ENCODE assay signal across 27 cellular contexts in the genomic region with DNA sequence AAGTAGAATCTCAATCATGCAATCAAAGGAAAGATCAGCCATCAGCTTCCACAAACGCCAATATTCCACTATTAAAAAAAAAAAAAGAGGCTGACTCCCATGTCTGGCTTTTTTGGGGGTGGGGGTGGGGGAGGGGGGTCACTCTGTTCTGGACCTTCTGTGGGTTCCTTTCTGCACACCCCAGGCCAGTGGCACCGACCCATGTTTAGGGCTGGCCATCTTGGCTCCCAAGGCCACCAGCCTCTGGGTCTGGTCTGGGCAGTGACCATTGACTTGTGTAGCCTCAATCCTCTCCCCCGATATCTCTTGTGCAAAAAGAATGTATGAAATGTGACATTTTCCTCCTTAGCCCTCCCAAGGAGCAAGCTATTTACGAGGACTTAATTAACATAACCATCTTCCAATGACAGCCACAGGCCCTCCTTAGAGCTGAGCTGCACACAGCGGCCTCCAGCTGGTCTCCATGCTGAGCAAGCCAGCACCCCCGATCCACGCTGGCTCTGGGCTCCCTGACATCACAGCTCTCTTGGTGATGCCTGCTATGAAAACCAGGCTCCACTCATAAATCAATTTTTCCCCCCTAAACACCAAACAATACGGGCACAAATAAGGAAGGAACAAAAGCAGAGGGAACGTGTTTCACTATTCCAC.
DNase-seq lines count a peak whose midpoint lies in the region; ATAC-seq, FAIRE-seq and TF ChIP-seq lines count a peak whose summit lies in the region.
"Had no signal": no experiment of that assay in that cellular context is flagged by ENCODE, and none has a peak within 500 bp of the region (broad histone marks: within the 10 kb centered on the region; RNA-seq: fewer than 3 reads in every experiment).

No MANE protein-coding gene starts in this region.

- no peak overlapping the region for H3K9ac ChIP-seq in H9 (ENCODE audit: extremely low read depth, insufficient read length, low read length)
- H3K9ac ChIP-seq in K562 (ENCODE audit: insufficient read depth in 1 of 2, low read depth in 2 of 2, low read length in 2 of 2): no peak overlapping the region; a peak in 1 of 4 replicates
- peak overlapping the region in 1 of 2 donors; percentile 40 for H3K9ac ChIP-seq in kidney (ENCODE audit: low read length in 2 of 2)
- H3K9ac ChIP-seq: KMS-11 had no signal

- no peak for TF ChIP-seq EP300 in K562 (IDR thresholded peaks at IDR 0.05; ENCODE audit: low read length)

- intact Hi-C loops in K562 (cut with micrococcal nuclease): loop anchor here (10.0 kb wide), 3 partner anchors 247 to 583 kb away; partner anchors contain the start of gene EEF1AKMT2
- intact Hi-C loops in kidney (cut with DNase I): no loop called here
- intact Hi-C loops in head of caudate nucleus (cut with DNase I): no loop called here

- CTCF ChIA-PET in K562 (lab: Yijun Ruan, JAX; ENCODE audit: low intra/inter-chr PET ratio): no interaction called here
- CTCF ChIA-PET in activated CD8-positive, alpha-beta T cell treated with anti-CD3 and anti-CD28 coated beads, Interleukin-2, amount 10 ng/mL, durations not matched to agents 7 days and 5 days (lab: Charles Lee): no interaction called here

- H3K4me3 Mint-ChIP-seq in H9 (no peak overlapping the region), osteocyte (ENCODE audit: unreplicated experiment) (no peak overlapping the region)
- no peak overlapping the region for H3K4me3 Mint-ChIP-seq in activated CD8-positive, alpha-beta T cell treated with anti-CD3 and anti-CD28 coated beads, Interleukin-2, amount 10 ng/mL, durations not matched to agents 7 days and 5 days
- H3K4me3 Mint-ChIP-seq: activated naive CD8-positive, alpha-beta T cell treated with anti-CD3 and anti-CD28 coated beads, Interleukin-2, amount 10 ng/mL, durations not matched to agents 7 days and 5 days had no signal

- no peak overlapping the region for H3K27ac ChIP-seq in H9 (ENCODE audit: insufficient read length, low read depth, low read length)
- no peak overlapping the region for H3K27ac ChIP-seq in K562 (ENCODE audit: extremely low read depth, low read depth, low read length)
- H3K27ac ChIP-seq in kidney (ENCODE audit: low read depth in 2 of 2, low read length in 2 of 2): no peak overlapping the region
- H3K27ac ChIP-seq: KMS-11, ovary, right atrium auricular region, SJSA1, transverse colon had no signal

- peaks cover 77 to 93% of the 10 kb centered on the region in 2 experiments for H3K4me1 Mint-ChIP-seq in H9
- H3K4me1 Mint-ChIP-seq in osteocyte (ENCODE audit: unreplicated experiment): peaks cover 71% of the 10 kb centered on the region
- no peaks in the 10 kb centered on the region for H3K4me1 Mint-ChIP-seq in activated CD8-positive, alpha-beta T cell treated with anti-CD3 and anti-CD28 coated beads, Interleukin-2, amount 10 ng/mL, durations not matched to agents 7 days and 5 days (ENCODE audit: low read depth)
- H3K4me1 Mint-ChIP-seq: activated naive CD8-positive, alpha-beta T cell treated with anti-CD3 and anti-CD28 coated beads, Interleukin-2, amount 10 ng/mL, durations not matched to agents 7 days and 5 days had no signal

- no peak overlapping the region for H3K18ac ChIP-seq in H9 (ENCODE audit: insufficient read length, low read depth, low read length)

- H3K4me2 ChIP-seq in H9 (ENCODE audit: insufficient read depth, insufficient read length, low read length) (no peak overlapping the region), K562 (ENCODE audit: insufficient read depth, low read length) (no peak overlapping the region)
- H3K4me2 ChIP-seq: KMS-11 had no signal

- FAIRE-seq in K562 (lab: Jason Lieb, UNC): no peak
- FAIRE-seq in kidney (lab: Jason Lieb, UNC): no peak
- FAIRE-seq: TTC549 had no signal

- H3K4me3 ChIP-seq in K562 (no peak overlapping the region), kidney (ENCODE audit: low read length in 2 of 2) (no peak overlapping the region)
- H3K4me3 ChIP-seq: ovary, right atrium auricular region, SJSA1, transverse colon had no signal

- H3K36me3 Mint-ChIP-seq in H9 (ENCODE audit: insufficient read depth in 1 of 3, low read depth in 3 of 3) (peaks cover 14 to 51% (median 44%) of the 10 kb centered on the region in 3 experiments; a peak in 6 of 7 replicates), osteocyte (ENCODE audit: unreplicated experiment) (peaks cover 6% of the 10 kb centered on the region)
- H3K36me3 Mint-ChIP-seq in activated CD8-positive, alpha-beta T cell treated with anti-CD3 and anti-CD28 coated beads, Interleukin-2, amount 10 ng/mL, durations not matched to agents 7 days and 5 days (ENCODE audit: low read depth): no peaks in the 10 kb centered on the region
- H3K36me3 Mint-ChIP-seq: activated naive CD8-positive, alpha-beta T cell treated with anti-CD3 and anti-CD28 coated beads, Interleukin-2, amount 10 ng/mL, durations not matched to agents 7 days and 5 days had no signal

- no peak overlapping the region for H2BK15ac ChIP-seq in H9 (ENCODE audit: low read depth, low read length)

- H2BK120ac ChIP-seq in H9 (ENCODE audit: low read depth, low read length, poor library complexity, severe bottlenecking): no peak overlapping the region

- H3K79me2 ChIP-seq in H9 (ENCODE audit: insufficient read depth, low read length): peaks cover 46% of the 10 kb centered on the region; the same call in 1 of the 2 replicates
- H3K79me2 ChIP-seq in K562 (ENCODE audit: control insufficient read depth, insufficient read depth, low read length): peaks cover 48% of the 10 kb centered on the region

- no CpG with 5 or more reads among the region's 9 CpGs for WGBS in H9 (ENCODE audit: extremely low coverage, insufficient read length, low lambda C conversion rate)
- 79% methylated on average over 5 of the region's 9 CpGs for WGBS in K562 (ENCODE audit: insufficient coverage, low coverage, missing lambda C conversion rate)

- H3K9me3 ChIP-seq in H9 (ENCODE audit: control insufficient read depth, low read depth, low read length) (no peaks in the 10 kb centered on the region), K562 (replicated peaks; ENCODE audit: control insufficient read depth, insufficient read depth, low read depth, low read length) (no peaks in the 10 kb centered on the region), kidney (ENCODE audit: control insufficient read depth in 1 of 2, low read length in 2 of 2) (no peaks in the 10 kb centered on the region)
- H3K9me3 ChIP-seq: ovary, right atrium auricular region, SJSA1, transverse colon had no signal

- no peak for TF ChIP-seq POLR2A in K562 (conservative IDR thresholded peaks at IDR 0.05)

- H4K20me1 ChIP-seq in H9 (ENCODE audit: control insufficient read depth, insufficient read depth, insufficient read length) (peaks cover 2% of the 10 kb centered on the region), K562 (replicated peaks; ENCODE audit: control insufficient read depth, insufficient read depth, low read length) (0 out of 2 replicates have a peak, but pooled peaks cover 4% of the 10 kb centered on the region)

- H2BK20ac ChIP-seq in H9 (ENCODE audit: low read depth, low read length, poor library complexity, severe bottlenecking): no peak overlapping the region

- no peak for TF ChIP-seq CTCF in H9 (conservative IDR thresholded peaks at IDR 0.05)
- TF ChIP-seq CTCF in K562 (IDR thresholded peaks at IDR 0.05 in 2 of 3, conservative IDR thresholded peaks at IDR 0.05 in 1 of 3; ENCODE audit: insufficient read depth in 2 of 3, low read depth in 1 of 3, low read length in 3 of 3): no peak
- no peak for TF ChIP-seq CTCF in kidney (IDR thresholded peaks at IDR 0.05; ENCODE audit: borderline replicate concordance, extremely low read depth, insufficient read depth)
- TF ChIP-seq CTCF in osteocyte (IDR thresholded peaks at IDR 0.05): no peak

- no peak overlapping the region for H4K8ac ChIP-seq in H9 (replicated peaks; ENCODE audit: insufficient read length, low read depth, low read length)

- H3K4me1 ChIP-seq in H9 (ENCODE audit: insufficient read depth, low read length): peaks cover 17% of the 10 kb centered on the region; the same call in 1 of the 2 replicates
- peaks cover 8 to 14% of the 10 kb centered on the region in 2 experiments; a peak in 4 of 5 replicates for H3K4me1 ChIP-seq in K562 (replicated peaks in 1 of 2; ENCODE audit: control insufficient read depth in 2 of 2, insufficient read depth in 2 of 2, low read length in 2 of 2)
- peaks cover 3 to 21% of the 10 kb centered on the region in 2 donors for H3K4me1 ChIP-seq in kidney (ENCODE audit: control insufficient read depth in 1 of 2, insufficient read depth in 1 of 2, low read depth in 1 of 2, low read length in 2 of 2)

- no peak overlapping the region for H4K91ac ChIP-seq in H9 (ENCODE audit: insufficient read length, low read depth, low read length)

- H3K27me3 ChIP-seq in H9 (ENCODE audit: insufficient read depth, low read length): no peaks in the 10 kb centered on the region
- H3K27me3 ChIP-seq in K562 (ENCODE audit: control insufficient read depth in 2 of 2, insufficient read depth in 2 of 2, low read length in 2 of 2): no peaks in the 10 kb centered on the region
- H3K27me3 ChIP-seq: ovary, right atrium auricular region, SJSA1, transverse colon had no signal

- H3K27ac Mint-ChIP-seq in H9 (peak overlapping the region in 2 of 3 experiments; percentile 15 to 63; a peak in 5 of 7 replicates), osteocyte (ENCODE audit: unreplicated experiment) (peak overlapping the region; percentile 52)
- H3K27ac Mint-ChIP-seq in activated CD8-positive, alpha-beta T cell treated with anti-CD3 and anti-CD28 coated beads, Interleukin-2, amount 10 ng/mL, durations not matched to agents 7 days and 5 days: no peak overlapping the region
- H3K27ac Mint-ChIP-seq: activated naive CD8-positive, alpha-beta T cell treated with anti-CD3 and anti-CD28 coated beads, Interleukin-2, amount 10 ng/mL, durations not matched to agents 7 days and 5 days had no signal

- in situ Hi-C loops in K562 (cut with MboI): loop anchor here (10.0 to 25.0 kb wide), 4 partner anchors 127 to 780 kb away; partner anchors contain the start of gene FAM53B

- BruUV-seq in K562 (replicated peaks; lab: Mats Ljungman, UMichigan): no TSS peak

- H2BK12ac ChIP-seq in H9 (ENCODE audit: insufficient read length, low read depth, low read length): no peak overlapping the region

- no peak overlapping the region for H4K5ac ChIP-seq in H9 (ENCODE audit: insufficient read length, low read depth, low read length)

- no peak overlapping the region for H3K23ac ChIP-seq in H9 (ENCODE audit: insufficient read length, low read depth, low read length)

- H3K9me1 ChIP-seq in K562 (ENCODE audit: control insufficient read depth, insufficient read depth, low read length): no peaks in the 10 kb centered on the region

- no peak for ATAC-seq in K562
- no peak for ATAC-seq in HG02852 (IDR thresholded peaks at IDR 0.05; ENCODE audit: unreplicated experiment)
- ATAC-seq in activated CD8-positive, alpha-beta T cell treated with anti-CD3 and anti-CD28 coated beads, Interleukin-2, amount 10 ng/mL, durations not matched to agents 7 days and 5 days: no peak
- no peak for ATAC-seq in HG03097 (IDR thresholded peaks at IDR 0.05; ENCODE audit: low FRiP score, unreplicated experiment)
- ATAC-seq: activated CD4-positive, CD25-positive, alpha-beta regulatory T cell treated with anti-CD3 and anti-CD28 coated beads, Interleukin-2, amount 50 U/mL, for 24 hours; left cardiac atrium had no signal

- no peak overlapping the region for H3T11ph ChIP-seq in H9 (ENCODE audit: low read length)

- H3K9me3 Mint-ChIP-seq in H9: no peaks in the 10 kb centered on the region
- no peaks in the 10 kb centered on the region for H3K9me3 Mint-ChIP-seq in osteocyte (ENCODE audit: unreplicated experiment)
- no peaks in the 10 kb centered on the region for H3K9me3 Mint-ChIP-seq in activated CD8-positive, alpha-beta T cell treated with anti-CD3 and anti-CD28 coated beads, Interleukin-2, amount 10 ng/mL, durations not matched to agents 7 days and 5 days (ENCODE audit: insufficient read depth)
- H3K9me3 Mint-ChIP-seq: activated naive CD8-positive, alpha-beta T cell treated with anti-CD3 and anti-CD28 coated beads, Interleukin-2, amount 10 ng/mL, durations not matched to agents 7 days and 5 days had no signal

- no peak overlapping the region for H2AFZ ChIP-seq in H9 (ENCODE audit: low read length)
- H2AFZ ChIP-seq in K562 (ENCODE audit: low read depth, low read length): no peak overlapping the region

- POLR2A ChIA-PET in K562 (lab: Yijun Ruan, JAX): interaction anchor here (0.5 to 2.6 kb wide), 4 partner anchors 67 to 102 kb away, joined by 3 to 24 read pairs (median 4); no protein-coding TSS in a partner anchor
- POLR2A ChIA-PET in activated CD8-positive, alpha-beta T cell treated with anti-CD3 and anti-CD28 coated beads, Interleukin-2, amount 10 ng/mL, durations not matched to agents 7 days and 5 days (lab: Charles Lee): interaction anchor here (0.6 kb wide), 1 partner anchor 1150 kb away, joined by 3 read pairs; no protein-coding TSS in a partner anchor

- no peaks in the 10 kb centered on the region for H3K23me2 ChIP-seq in H9 (ENCODE audit: insufficient read length, low read depth, low read length, poor library complexity, severe bottlenecking)

- no peak overlapping the region for H3K56ac ChIP-seq in H9 (ENCODE audit: insufficient read length, low read depth, low read length)

- no peak overlapping the region for H2AK5ac ChIP-seq in H9 (ENCODE audit: insufficient read length, low read length)

- H3K14ac ChIP-seq in H9 (ENCODE audit: insufficient read depth, low read length): no peak overlapping the region

- TF ChIP-seq RAD21 in K562 (CRISPR knock-in tag; conservative IDR thresholded peaks at IDR 0.05 in 1 of 2, IDR thresholded peaks at IDR 0.05 in 1 of 2): no peak

- no peak for DNase-seq in H9
- peak in 3 of 4 experiments; percentile 1 to 2 (median 2) for DNase-seq in K562 (ENCODE audit: extremely low read depth in 1 of 4, low spot score in 3 of 4)
- peak; percentile 82 for DNase-seq in kidney
- no peak for DNase-seq in osteocyte (ENCODE audit: extremely low spot score, unreplicated experiment)
- no peak for DNase-seq in activated CD8-positive, alpha-beta T cell treated with anti-CD3 and anti-CD28 coated beads, Interleukin-2, amount 10 ng/mL, durations not matched to agents 7 days and 5 days
- no peak for DNase-seq in head of caudate nucleus
- DNase-seq: ACHN; activated gamma-delta T cell; activated naive CD8-positive, alpha-beta T cell treated with anti-CD3 and anti-CD28 coated beads, Interleukin-2, amount 10 ng/mL, durations not matched to agents 7 days and 5 days; DMS153; effector CD8-positive, alpha-beta T cell; H7; left cardiac atrium; NCI-H1417 treated with DMSO at 0.1 percent for 48 hours; NCI-H2081 treated with DMSO at 0.1 percent for 48 hours; NCI-H345; NCI-H774; T-helper 1 cell; transverse colon had no signal

- peaks cover 6% of the 10 kb centered on the region for H3K79me1 ChIP-seq in H9 (ENCODE audit: insufficient read depth, low read depth, low read length, poor library complexity, severe bottlenecking)

- H3K27me3 Mint-ChIP-seq in H9 (ENCODE audit: low read depth) (no peaks in the 10 kb centered on the region; the same call in 1 of the 2 replicates), osteocyte (ENCODE audit: unreplicated experiment) (no peaks in the 10 kb centered on the region)
- peaks cover 2% of the 10 kb centered on the region for H3K27me3 Mint-ChIP-seq in activated CD8-positive, alpha-beta T cell treated with anti-CD3 and anti-CD28 coated beads, Interleukin-2, amount 10 ng/mL, durations not matched to agents 7 days and 5 days (ENCODE audit: low read depth)

- H3K36me3 ChIP-seq in K562 (ENCODE audit: control insufficient read depth, insufficient read depth, low read length): peaks cover 23% of the 10 kb centered on the region; the same call in 2 of the 3 replicates
- H3K36me3 ChIP-seq in kidney (ENCODE audit: control insufficient read depth in 1 of 2, insufficient read depth in 2 of 2, low read length in 2 of 2): peaks cover 7 to 8% of the 10 kb centered on the region in 2 donors
- H3K36me3 ChIP-seq: ovary, transverse colon had no signal

- no peak overlapping the region for H2BK5ac ChIP-seq in H9 (ENCODE audit: insufficient read length, low read length)

- no peak overlapping the region for H3K4ac ChIP-seq in H9 (ENCODE audit: low read depth, low read length)

Comparison
In these comparisons a context has a peak if more than half of its experiments do, and no peak if none do; other contexts are left out.
1. DNase-seq: peak in K562 (3 of 4) and kidney (single experiment); none in H9 (single experiment), osteocyte (single experiment), activated CD8-positive, alpha-beta T cell treated with anti-CD3 and anti-CD28 coated beads, Interleukin-2, amount 10 ng/mL, durations not matched to agents 7 days and 5 days (single experiment) and head of caudate nucleus (0 of 42).